In genomic region chr2:174740718-174741117, GRCh38 we compare ENCODE assay signal across 24 cellular contexts. TPM values are rescaled to one million over a fixed set of nuclear protein-coding genes. Genes with fewer than 3 reads are reported as not detected.
"Had no signal": no experiment of that assay in that cellular context is flagged by ENCODE, and none has a peak within 500 bp of the region (broad histone marks: within the 10 kb centered on the region; RNA-seq: fewer than 3 reads in every experiment).

No MANE protein-coding gene starts in this region.

- H3K27ac Mint-ChIP-seq: dendritic cell treated with granulocyte-macrophage colony-stimulating factor and Interleukin-4, amounts not matched to agents 40 ng/mL and 50 ng/mL, for 4 days; effector memory CD8-positive, alpha-beta T cell; mesothelial cell of epicardium; natural killer cell; neural progenitor cell had no signal

- DNase-seq: effector memory CD8-positive, alpha-beta T cell; gastrocnemius medialis; heart right ventricle; hypothalamus; islet precursor cell; left ventricle myocardium inferior; lower lobe of right lung; natural killer cell; nucleus accumbens; ovary; right cardiac atrium; small intestine; stimulated activated CD4-positive, alpha-beta T cell treated with anti-CD3 and anti-CD28 coated beads, Interleukin-12 subunit alpha, Interleukin-12 subunit beta, amount 100 ng/mL, for 4 hours; stimulated activated naive CD4-positive, alpha-beta T cell; stomach; substantia nigra; transverse colon had no signal

- ATAC-seq: effector memory CD8-positive, alpha-beta T cell; gastrocnemius medialis; heart right ventricle; lower lobe of right lung; natural killer cell; right cardiac atrium had no signal

- H3K4me1 Mint-ChIP-seq: memory B cell, mesothelial cell of epicardium, natural killer cell, neural progenitor cell had no signal

- H3K4me3 Mint-ChIP-seq: dendritic cell treated with granulocyte-macrophage colony-stimulating factor and Interleukin-4, amounts not matched to agents 40 ng/mL and 50 ng/mL, for 4 days; effector memory CD8-positive, alpha-beta T cell; memory B cell; mesothelial cell of epicardium; natural killer cell had no signal

- H3K9me3 Mint-ChIP-seq: dendritic cell treated with granulocyte-macrophage colony-stimulating factor and Interleukin-4, amounts not matched to agents 40 ng/mL and 50 ng/mL, for 4 days; effector memory CD8-positive, alpha-beta T cell; memory B cell; mesothelial cell of epicardium; natural killer cell; neural progenitor cell had no signal

- H3K36me3 Mint-ChIP-seq: memory B cell, mesothelial cell of epicardium, natural killer cell, neural progenitor cell had no signal

RNA-seq across cellular contexts. Expression of gene CHRNA1, which starts 23.6 kb away (rescaled TPM):
- total RNA-seq: esophagus muscularis mucosa, lower lobe of right lung, mucosa of gallbladder, posterior vena cava, stomach had no signal
